Comparison of ENCODE assay signal across 20 cellular contexts in genomic region chr6:6994796-6995195, GRCh38.
"Had no signal": no experiment of that assay in that cellular context is flagged by ENCODE, and none has a peak within 500 bp of the region (broad histone marks: within the 10 kb centered on the region; RNA-seq: fewer than 3 reads in every experiment).

No MANE protein-coding gene starts in this region.

- H3K4me3 Mint-ChIP-seq: activated CD4-positive, alpha-beta T cell treated with anti-CD3 and anti-CD28 coated beads for 36 hours; activated CD8-positive, alpha-beta T cell treated with anti-CD3 and anti-CD28 coated beads, Interleukin-2, amount 10 ng/mL, durations not matched to agents 7 days and 5 days; activated T-cell treated with anti-CD3 and anti-CD28 coated beads, Interleukin-2, amount 50 U/mL, for 72 hours; naive thymus-derived CD4-positive, alpha-beta T cell; neural progenitor cell; T-cell had no signal

- H3K27me3 ChIP-seq: dorsolateral prefrontal cortex, neural progenitor cell, testis, transverse colon had no signal

- H3K4me1 Mint-ChIP-seq: activated CD4-positive, alpha-beta T cell treated with anti-CD3 and anti-CD28 coated beads for 36 hours; naive thymus-derived CD4-positive, alpha-beta T cell; T-cell had no signal

- ATAC-seq: activated CD4-positive, alpha-beta T cell treated with anti-CD3 and anti-CD28 coated beads for 36 hours; activated CD8-positive, alpha-beta T cell treated with anti-CD3 and anti-CD28 coated beads, Interleukin-2, amount 10 ng/mL, durations not matched to agents 7 days and 5 days; activated naive CD4-positive, alpha-beta T cell treated with anti-CD3 and anti-CD28 coated beads, Interleukin-2, amount 50 U/mL, for 72 hours; activated T-cell treated with anti-CD3 and anti-CD28 coated beads, Interleukin-2, amount 50 U/mL, for 72 hours; naive thymus-derived CD4-positive, alpha-beta T cell; T-cell had no signal

- H3K9me3 ChIP-seq: testis, transverse colon had no signal

- H3K27ac ChIP-seq: coronary artery, dorsolateral prefrontal cortex, neural progenitor cell, testis, transverse colon had no signal

- H3K36me3 ChIP-seq: neural progenitor cell, transverse colon had no signal

- H3K4me1 ChIP-seq: neural progenitor cell, testis, transverse colon had no signal

- H3K27ac Mint-ChIP-seq: activated CD4-positive, alpha-beta T cell treated with anti-CD3 and anti-CD28 coated beads for 36 hours; activated CD8-positive, alpha-beta T cell treated with anti-CD3 and anti-CD28 coated beads, Interleukin-2, amount 10 ng/mL, durations not matched to agents 7 days and 5 days; activated naive CD4-positive, alpha-beta T cell treated with anti-CD3 and anti-CD28 coated beads, Interleukin-2, amount 50 U/mL, for 72 hours; activated T-cell treated with anti-CD3 and anti-CD28 coated beads, Interleukin-2, amount 50 U/mL, for 72 hours; naive thymus-derived CD4-positive, alpha-beta T cell; neural progenitor cell; T-cell had no signal

- H3K4me3 ChIP-seq: coronary artery, dorsolateral prefrontal cortex, neural progenitor cell, testis, transverse colon had no signal

- H3K9me3 Mint-ChIP-seq: activated naive CD4-positive, alpha-beta T cell treated with anti-CD3 and anti-CD28 coated beads, Interleukin-2, amount 50 U/mL, for 72 hours; activated T-cell treated with anti-CD3 and anti-CD28 coated beads, Interleukin-2, amount 50 U/mL, for 72 hours; naive thymus-derived CD4-positive, alpha-beta T cell; neural progenitor cell; T-cell had no signal

- DNase-seq: activated CD4-positive, alpha-beta T cell treated with anti-CD3 and anti-CD28 coated beads for 36 hours; activated CD4-positive, CD25-positive, alpha-beta regulatory T cell; activated CD8-positive, alpha-beta T cell treated with anti-CD3 and anti-CD28 coated beads, Interleukin-2, amount 10 ng/mL, durations not matched to agents 7 days and 5 days; activated naive CD4-positive, alpha-beta T cell; activated T-cell treated with anti-CD3 and anti-CD28 coated beads for 4 hours; activated T-cell treated with anti-CD3 and anti-CD28 coated beads, Interleukin-2, amount 50 U/mL, for 72 hours; dorsolateral prefrontal cortex; effector memory CD4-positive, alpha-beta T cell; erythroblast; kidney glomerular epithelial cell; midbrain; naive thymus-derived CD4-positive, alpha-beta T cell; posterior cingulate gyrus; stimulated activated naive CD4-positive, alpha-beta T cell treated with Interleukin-2 at 50 U/mL for 16 hours; T-cell; testis; transverse colon had no signal

- H3K36me3 Mint-ChIP-seq: activated naive CD4-positive, alpha-beta T cell treated with anti-CD3 and anti-CD28 coated beads, Interleukin-2, amount 50 U/mL, for 72 hours; naive thymus-derived CD4-positive, alpha-beta T cell; neural progenitor cell; T-cell had no signal
